ENCODE assay signal across 28 cellular contexts in genomic region chr1:178958491-178958890, GRCh38.
"Had no signal": no experiment of that assay in that cellular context is flagged by ENCODE, and none has a peak within 500 bp of the region (broad histone marks: within the 10 kb centered on the region; RNA-seq: fewer than 3 reads in every experiment).

No MANE protein-coding gene starts in this region.

- H3K4me3 Mint-ChIP-seq: activated B cell treated with CpG ODN at 0.5 μM for 24 hours; activated CD8-positive, alpha-beta memory T cell treated with anti-CD3 and anti-CD28 coated beads, Interleukin-2, amount 10 ng/mL, durations not matched to agents 7 days and 5 days; activated CD8-positive, alpha-beta T cell treated with anti-CD3 and anti-CD28 coated beads for 36 hours; activated naive CD4-positive, alpha-beta T cell treated with anti-CD3 and anti-CD28 coated beads for 36 hours; activated naive CD8-positive, alpha-beta T cell treated with anti-CD3 and anti-CD28 coated beads, Interleukin-2, amount 10 ng/mL, durations not matched to agents 7 days and 5 days; activated T-cell treated with anti-CD3 and anti-CD28 coated beads, Interleukin-2, amount 50 U/mL, for 24 hours; activated T-cell treated with anti-CD3 and anti-CD28 coated beads, Interleukin-2, amount 50 U/mL, for 72 hours; brain; central memory CD8-positive, alpha-beta T cell; T-cell; T-helper 1 cell treated with Interleukin-12 subunit alpha and Interleukin-12 subunit beta and Interleukin-4 antibody, amounts not matched to agents 30 μg/mL and 1 μg/mL, for 36 hours; T-helper 2 cell treated with Interferon-gamma antibody and Interleukin-4, amounts not matched to agents 5 μg/mL and 100 μg/mL, for 36 hours had no signal

- H3K4me1 Mint-ChIP-seq: activated B cell treated with CpG ODN at 0.5 μM for 24 hours; activated CD8-positive, alpha-beta memory T cell treated with anti-CD3 and anti-CD28 coated beads, Interleukin-2, amount 10 ng/mL, durations not matched to agents 7 days and 5 days; activated naive CD8-positive, alpha-beta T cell treated with anti-CD3 and anti-CD28 coated beads, Interleukin-2, amount 10 ng/mL, durations not matched to agents 7 days and 5 days; central memory CD8-positive, alpha-beta T cell; T-cell had no signal

- H3K27ac Mint-ChIP-seq: activated B cell treated with CpG ODN at 0.5 μM for 24 hours; activated CD8-positive, alpha-beta memory T cell treated with anti-CD3 and anti-CD28 coated beads, Interleukin-2, amount 10 ng/mL, durations not matched to agents 7 days and 5 days; activated CD8-positive, alpha-beta T cell treated with anti-CD3 and anti-CD28 coated beads for 36 hours; activated naive CD4-positive, alpha-beta T cell treated with anti-CD3 and anti-CD28 coated beads for 36 hours; activated naive CD4-positive, alpha-beta T cell treated with anti-CD3 and anti-CD28 coated beads, Interleukin-2, amount 50 U/mL, for 72 hours; activated naive CD8-positive, alpha-beta T cell treated with anti-CD3 and anti-CD28 coated beads, Interleukin-2, amount 10 ng/mL, durations not matched to agents 7 days and 5 days; activated T-cell treated with anti-CD3 and anti-CD28 coated beads, Interleukin-2, amount 50 U/mL, for 24 hours; activated T-cell treated with anti-CD3 and anti-CD28 coated beads, Interleukin-2, amount 50 U/mL, for 72 hours; brain; T-cell; T-helper 1 cell treated with Interleukin-12 subunit alpha and Interleukin-12 subunit beta and Interleukin-4 antibody, amounts not matched to agents 30 μg/mL and 1 μg/mL, for 36 hours; T-helper 2 cell treated with Interferon-gamma antibody and Interleukin-4, amounts not matched to agents 5 μg/mL and 100 μg/mL, for 36 hours had no signal

- H3K27me3 Mint-ChIP-seq: activated CD8-positive, alpha-beta memory T cell treated with anti-CD3 and anti-CD28 coated beads, Interleukin-2, amount 10 ng/mL, durations not matched to agents 7 days and 5 days; activated CD8-positive, alpha-beta T cell treated with anti-CD3 and anti-CD28 coated beads for 36 hours had no signal

- DNase-seq: activated B cell treated with CpG ODN at 0.5 μM for 24 hours; activated CD4-positive, alpha-beta T cell treated with anti-CD3 and anti-CD28 coated beads for 48 hours; activated CD4-positive, alpha-beta T cell treated with anti-CD3 and anti-CD28 coated beads, Interleukin-2, amount 50 U/mL, for 1 hour; activated CD4-positive, alpha-beta T cell treated with anti-CD3 and anti-CD28 coated beads, Interleukin-2, amount 50 U/mL, for 48 hours; activated CD8-positive, alpha-beta memory T cell treated with anti-CD3 and anti-CD28 coated beads, Interleukin-2, amount 10 ng/mL, durations not matched to agents 7 days and 5 days; activated CD8-positive, alpha-beta T cell treated with anti-CD3 and anti-CD28 coated beads for 36 hours; activated effector memory CD4-positive, alpha-beta T cell treated with Interleukin-2 at 50 U/mL for 16 hours; activated naive CD4-positive, alpha-beta T cell treated with anti-CD3 and anti-CD28 coated beads for 36 hours; activated naive CD8-positive, alpha-beta T cell treated with anti-CD3 and anti-CD28 coated beads, Interleukin-2, amount 10 ng/mL, durations not matched to agents 7 days and 5 days; activated T-cell treated with anti-CD3 and anti-CD28 coated beads for 4 hours; activated T-cell treated with anti-CD3 and anti-CD28 coated beads, Interleukin-2, amount 50 U/mL, for 24 hours; activated T-cell treated with anti-CD3 and anti-CD28 coated beads, Interleukin-2, amount 50 U/mL, for 72 hours; effector CD8-positive, alpha-beta T cell; esophagus squamous epithelium; foreskin melanocyte; SW 1271; T-cell; T1000; WERI-Rb-1 had no signal

- H3K9me3 Mint-ChIP-seq: activated B cell treated with CpG ODN at 0.5 μM for 24 hours; central memory CD8-positive, alpha-beta T cell; T-cell; T-helper 2 cell treated with Interferon-gamma antibody and Interleukin-4, amounts not matched to agents 5 μg/mL and 100 μg/mL, for 36 hours had no signal

- ATAC-seq: activated CD4-positive, CD25-positive, alpha-beta regulatory T cell treated with anti-CD3 and anti-CD28 coated beads, Interleukin-2, amount 50 U/mL, for 24 hours; activated CD8-positive, alpha-beta memory T cell treated with anti-CD3 and anti-CD28 coated beads, Interleukin-2, amount 10 ng/mL, durations not matched to agents 7 days and 5 days; activated CD8-positive, alpha-beta T cell treated with anti-CD3 and anti-CD28 coated beads for 36 hours; activated naive CD4-positive, alpha-beta T cell treated with anti-CD3 and anti-CD28 coated beads, Interleukin-2, amount 50 U/mL, for 72 hours; activated T-cell treated with anti-CD3 and anti-CD28 coated beads, Interleukin-2, amount 50 U/mL, for 72 hours; gastroesophageal sphincter; T-cell had no signal

- H3K9me3 ChIP-seq: ascending aorta, breast epithelium, esophagus squamous epithelium, gastroesophageal sphincter had no signal

- H3K36me3 Mint-ChIP-seq: activated CD8-positive, alpha-beta memory T cell treated with anti-CD3 and anti-CD28 coated beads, Interleukin-2, amount 10 ng/mL, durations not matched to agents 7 days and 5 days; activated naive CD4-positive, alpha-beta T cell treated with anti-CD3 and anti-CD28 coated beads, Interleukin-2, amount 50 U/mL, for 72 hours; activated naive CD8-positive, alpha-beta T cell treated with anti-CD3 and anti-CD28 coated beads, Interleukin-2, amount 10 ng/mL, durations not matched to agents 7 days and 5 days; brain; T-cell had no signal
